In the genomic region with DNA sequence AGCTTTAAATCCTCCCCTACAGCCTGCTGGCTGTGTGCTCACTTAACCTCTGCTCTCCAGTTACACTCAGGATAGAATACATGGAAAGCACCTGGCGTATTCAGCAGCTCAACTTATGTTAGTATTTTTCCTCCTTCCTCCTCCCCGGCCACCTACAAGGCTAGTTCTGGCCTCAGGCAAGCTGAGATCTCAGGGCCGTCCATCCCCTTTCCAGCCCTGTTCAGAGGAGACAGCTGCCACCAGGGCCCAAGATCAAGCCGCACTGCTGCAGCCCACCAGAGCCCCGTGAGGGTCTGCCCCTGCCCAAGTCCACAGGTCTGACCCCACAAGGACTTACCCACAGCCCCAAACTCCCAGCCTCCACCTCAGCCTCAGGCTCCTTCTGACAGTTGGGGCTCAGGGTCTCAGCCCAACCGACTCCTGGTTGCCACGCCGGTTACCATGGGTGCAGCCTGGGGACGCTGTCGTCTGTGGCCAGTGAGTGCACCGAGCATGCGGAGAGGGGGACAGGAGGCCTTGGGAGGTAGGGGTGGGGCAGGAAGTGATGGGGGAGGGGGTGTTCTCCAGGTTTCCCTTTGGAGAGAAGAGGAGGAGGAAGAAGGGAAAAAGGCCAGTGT, we compare ENCODE assay signal across 29 cellular contexts. TPM values are rescaled to one million over a fixed set of nuclear protein-coding genes. Genes with fewer than 3 reads are reported as not detected.
DNase-seq lines count a peak whose midpoint lies in the region; ATAC-seq lines count a peak whose summit lies in the region.
"Had no signal": no experiment of that assay in that cellular context is flagged by ENCODE, and none has a peak within 500 bp of the region (broad histone marks: within the 10 kb centered on the region; RNA-seq: fewer than 3 reads in every experiment).

Gene C11orf16, minus strand, starts transcription at position 384 of the 617 bp plus-strand sequence. CDS start 639 bp downstream, outside the sequence.

- no peaks in the 10 kb centered on the region for H3K9me3 Mint-ChIP-seq in stimulated activated memory B cell treated with anti-CD40 and anti-IgM and Interleukin-4, amounts not matched to agents 10 μg/mL and 1 μg/mL and 100 μg/mL, for 72 hours
- H3K9me3 Mint-ChIP-seq in activated CD8-positive, alpha-beta memory T cell treated with anti-CD3 and anti-CD28 coated beads, Interleukin-2, amount 10 ng/mL, durations not matched to agents 7 days and 5 days (ENCODE audit: low read depth), result no peaks in the 10 kb centered on the region
- H3K9me3 Mint-ChIP-seq: activated CD4-positive, alpha-beta memory T cell treated with anti-CD3 and anti-CD28 coated beads for 36 hours had no signal

- H3K27ac Mint-ChIP-seq in stimulated activated memory B cell treated with anti-CD40 and anti-IgM and Interleukin-4, amounts not matched to agents 10 μg/mL and 1 μg/mL and 100 μg/mL, for 72 hours, result no peak within 1 kb of the TSS
- no peak within 1 kb of the TSS for H3K27ac Mint-ChIP-seq in activated CD8-positive, alpha-beta memory T cell treated with anti-CD3 and anti-CD28 coated beads, Interleukin-2, amount 10 ng/mL, durations not matched to agents 7 days and 5 days
- H3K27ac Mint-ChIP-seq: activated CD4-positive, alpha-beta memory T cell treated with anti-CD3 and anti-CD28 coated beads for 36 hours; B cell had no signal

- no peak within 1 kb of the TSS for H3K4me3 Mint-ChIP-seq in stimulated activated memory B cell treated with anti-CD40 and anti-IgM and Interleukin-4, amounts not matched to agents 10 μg/mL and 1 μg/mL and 100 μg/mL, for 72 hours
- no peak within 1 kb of the TSS for H3K4me3 Mint-ChIP-seq in activated CD8-positive, alpha-beta memory T cell treated with anti-CD3 and anti-CD28 coated beads, Interleukin-2, amount 10 ng/mL, durations not matched to agents 7 days and 5 days
- H3K4me3 Mint-ChIP-seq: activated CD4-positive, alpha-beta memory T cell treated with anti-CD3 and anti-CD28 coated beads for 36 hours; B cell had no signal

- peaks cover 15% of the 10 kb centered on the region for H3K27me3 Mint-ChIP-seq in stimulated activated memory B cell treated with anti-CD40 and anti-IgM and Interleukin-4, amounts not matched to agents 10 μg/mL and 1 μg/mL and 100 μg/mL, for 72 hours
- no peaks in the 10 kb centered on the region for H3K27me3 Mint-ChIP-seq in activated CD8-positive, alpha-beta memory T cell treated with anti-CD3 and anti-CD28 coated beads, Interleukin-2, amount 10 ng/mL, durations not matched to agents 7 days and 5 days
- H3K27me3 Mint-ChIP-seq: activated CD4-positive, alpha-beta memory T cell treated with anti-CD3 and anti-CD28 coated beads for 36 hours; B cell had no signal

- peaks cover 6% of the 10 kb centered on the region for H3K4me1 Mint-ChIP-seq in stimulated activated memory B cell treated with anti-CD40 and anti-IgM and Interleukin-4, amounts not matched to agents 10 μg/mL and 1 μg/mL and 100 μg/mL, for 72 hours
- peaks cover 6% of the 10 kb centered on the region for H3K4me1 Mint-ChIP-seq in activated CD8-positive, alpha-beta memory T cell treated with anti-CD3 and anti-CD28 coated beads, Interleukin-2, amount 10 ng/mL, durations not matched to agents 7 days and 5 days

- intact Hi-C loops in Right ventricle myocardium inferior (cut with DNase I) (no loop called here), Right ventricle myocardium superior (cut with DNase I) (no loop called here)

- no peaks in the 10 kb centered on the region for H3K36me3 Mint-ChIP-seq in stimulated activated memory B cell treated with anti-CD40 and anti-IgM and Interleukin-4, amounts not matched to agents 10 μg/mL and 1 μg/mL and 100 μg/mL, for 72 hours
- H3K36me3 Mint-ChIP-seq in activated CD8-positive, alpha-beta memory T cell treated with anti-CD3 and anti-CD28 coated beads, Interleukin-2, amount 10 ng/mL, durations not matched to agents 7 days and 5 days, result no peaks in the 10 kb centered on the region
- H3K36me3 Mint-ChIP-seq: activated CD4-positive, alpha-beta memory T cell treated with anti-CD3 and anti-CD28 coated beads for 36 hours had no signal

- no peak for ATAC-seq in Right ventricle myocardium inferior
- ATAC-seq in Right ventricle myocardium superior (ENCODE audit: poor library complexity), result no peak
- no peak for ATAC-seq in stimulated activated memory B cell treated with anti-CD40 and anti-IgM and Interleukin-4, amounts not matched to agents 10 μg/mL and 1 μg/mL and 100 μg/mL, for 72 hours
- no peak for ATAC-seq in activated CD8-positive, alpha-beta memory T cell treated with anti-CD3 and anti-CD28 coated beads, Interleukin-2, amount 10 ng/mL, durations not matched to agents 7 days and 5 days
- ATAC-seq in HG02610 (IDR thresholded peaks at IDR 0.05; ENCODE audit: unreplicated experiment), result no peak

- CTCF ChIA-PET in activated CD8-positive, alpha-beta memory T cell treated with anti-CD3 and anti-CD28 coated beads, Interleukin-2, amount 10 ng/mL, durations not matched to agents 7 days and 5 days (lab: Charles Lee), result interaction anchor here (1.3 kb wide), 1 partner anchor 18 kb away, joined by 4 read pairs; no protein-coding TSS in a partner anchor

- peak; percentile 67 for DNase-seq in Right ventricle myocardium inferior (ENCODE audit: missing footprints)
- DNase-seq in Right ventricle myocardium superior, result no peak
- peak; percentile 75 for DNase-seq in NCI-H748 (lab: John Stamatoyannopoulos, UW; ENCODE audit: unreplicated experiment)
- DNase-seq in left kidney (ENCODE audit: low read depth, low spot score), result peak; percentile 57
- no peak for DNase-seq in DMS79 (lab: John Stamatoyannopoulos, UW)
- no peak for DNase-seq in activated CD8-positive, alpha-beta memory T cell treated with anti-CD3 and anti-CD28 coated beads, Interleukin-2, amount 10 ng/mL, durations not matched to agents 7 days and 5 days
- DNase-seq: activated CD4-positive, alpha-beta memory T cell treated with anti-CD3 and anti-CD28 coated beads for 36 hours; activated CD4-positive, CD25-positive, alpha-beta regulatory T cell; activated gamma-delta T cell; activated T-cell treated with anti-CD3 and anti-CD28 coated beads for 4 hours; brain microvascular endothelial cell; colonic mucosa; kidney glomerular epithelial cell; MV-4-11; NCI-H2029 treated with DMSO at 0.1 percent for 48 hours; NCI-H510A; stimulated activated CD4-positive, alpha-beta T cell treated with anti-CD3 and anti-CD28 coated beads, Interleukin-4, amount 100 ng/mL, for 1 hour; stimulated activated naive CD4-positive, alpha-beta T cell treated with Interleukin-2 at 50 U/mL for 16 hours; T1000; thyroid gland had no signal

RNA-seq across cellular contexts. Expression of gene C11orf16, which starts in this region (rescaled TPM):
- total RNA-seq in Right ventricle myocardium inferior (not detected), Right ventricle myocardium superior (not detected)
- not detected for total RNA-seq in activated CD8-positive, alpha-beta memory T cell treated with anti-CD3 and anti-CD28 coated beads, Interleukin-2, amount 10 ng/mL, durations not matched to agents 7 days and 5 days
- total RNA-seq: activated CD4-positive, alpha-beta memory T cell treated with anti-CD3 and anti-CD28 coated beads for 36 hours; B cell; colonic mucosa; Daoy; fibroblast of lung; HT-29; lung microvascular endothelial cell; myocyte; osteocyte; thyroid gland had no signal

Comparison
In these comparisons a context has a peak if more than half of its experiments do, and no peak if none do; other contexts are left out.
1. Peak in DNase-seq in Right ventricle myocardium inferior; RNA of the gene not detected or under 1 TPM.
2. DNase-seq: peak in NCI-H748 (single experiment) and left kidney (single experiment); none in Right ventricle myocardium superior (single experiment), DMS79 (single experiment) and activated CD8-positive, alpha-beta memory T cell treated with anti-CD3 and anti-CD28 coated beads, Interleukin-2, amount 10 ng/mL, durations not matched to agents 7 days and 5 days (single experiment).